ENCODE assay signal across 16 cellular contexts in genomic region chr3:187725653-187726370, GRCh38. TPM values are rescaled to one million over a fixed set of nuclear protein-coding genes. Genes with fewer than 3 reads are reported as not detected.
DNase-seq lines count a peak whose midpoint lies in the region; ATAC-seq and TF ChIP-seq lines count a peak whose summit lies in the region.
"Had no signal": no experiment of that assay in that cellular context is flagged by ENCODE, and none has a peak within 500 bp of the region (broad histone marks: within the 10 kb centered on the region; RNA-seq: fewer than 3 reads in every experiment).

No MANE protein-coding gene starts in this region.

- no peak for TF ChIP-seq CTCF in Calu3 (IDR thresholded peaks at IDR 0.05; ENCODE audit: unreplicated experiment)
- no peak for TF ChIP-seq CTCF in gastrocnemius medialis (IDR thresholded peaks at IDR 0.05 in 4 of 5, conservative IDR thresholded peaks at IDR 0.05 in 1 of 5)

- H3K4me3 ChIP-seq in esophagus (ENCODE audit: low read depth in 1 of 2, low read length in 2 of 2) (no peak overlapping the region), gastrocnemius medialis (no peak overlapping the region)
- H3K4me3 ChIP-seq: HAP-1, MG63 had no signal

- no peaks in the 10 kb centered on the region for H3K9me3 Mint-ChIP-seq in Calu3 (ENCODE audit: low read depth, unreplicated experiment)

- H3K4me1 Mint-ChIP-seq in Calu3 (ENCODE audit: low read depth, unreplicated experiment): no peaks in the 10 kb centered on the region

- in situ Hi-C loops in gastrocnemius medialis (cut with MboI; ENCODE audit: low sequenced_read_pairs in 4 of 4): loop anchor here (25.0 kb wide), 8 partner anchors 486 to 1061 kb away; no protein-coding TSS in a partner anchor

- peak overlapping the region; percentile 24 for H3K27ac Mint-ChIP-seq in Calu3 (ENCODE audit: unreplicated experiment)

- no peaks in the 10 kb centered on the region for H3K27me3 Mint-ChIP-seq in Calu3 (ENCODE audit: unreplicated experiment)

- intact Hi-C loops in Calu3 (cut with micrococcal nuclease; ENCODE audit: unreplicated experiment): no loop called here
- intact Hi-C loops in gastrocnemius medialis (cut with DNase I; ENCODE audit: low total_unique reads): no loop called here

- no peaks in the 10 kb centered on the region for H3K9me3 ChIP-seq in esophagus (ENCODE audit: control insufficient read depth in 2 of 2, insufficient read depth in 1 of 2, low read depth in 1 of 2, low read length in 1 of 2)
- H3K9me3 ChIP-seq in gastrocnemius medialis: no peaks in the 10 kb centered on the region
- H3K9me3 ChIP-seq: HAP-1, MG63 had no signal

- peaks cover 0 to 15% of the 10 kb centered on the region in 2 donors for H3K4me1 ChIP-seq in esophagus (ENCODE audit: control insufficient read depth in 2 of 2, insufficient read depth in 2 of 2, low read length in 1 of 2)
- peaks cover 5 to 31% of the 10 kb centered on the region in 2 donors for H3K4me1 ChIP-seq in gastrocnemius medialis
- H3K4me1 ChIP-seq: HAP-1 had no signal

- peaks cover 36 to 58% of the 10 kb centered on the region in 2 donors for H3K36me3 ChIP-seq in esophagus (ENCODE audit: control insufficient read depth in 2 of 2, insufficient read depth in 2 of 2, low read length in 1 of 2)
- H3K36me3 ChIP-seq in gastrocnemius medialis: peaks cover 23 to 97% of the 10 kb centered on the region in 2 donors

- ATAC-seq in gastrocnemius medialis: no peak
- no peak for ATAC-seq in GM21576 (IDR thresholded peaks at IDR 0.05; ENCODE audit: unreplicated experiment)
- no peak for ATAC-seq in GM18870 (IDR thresholded peaks at IDR 0.05; ENCODE audit: unreplicated experiment)
- ATAC-seq: PC-3 had no signal

- TF ChIP-seq POLR2A in gastrocnemius medialis (IDR thresholded peaks at IDR 0.05): no peak

- no peak overlapping the region for H3K4me3 Mint-ChIP-seq in Calu3 (ENCODE audit: low read depth, unreplicated experiment)

- CTCF ChIA-PET in Calu3 (lab: Charles Lee): no interaction called here

- H3K27me3 ChIP-seq in esophagus (ENCODE audit: control insufficient read depth in 1 of 2, insufficient read depth in 2 of 2, low read length in 2 of 2) (no peaks in the 10 kb centered on the region), gastrocnemius medialis (no peaks in the 10 kb centered on the region)
- H3K27me3 ChIP-seq: MG63 had no signal

- 51 to 67% methylated on average over 7 of the region's 7 CpGs for WGBS in esophagus, 2 donors

- no TSS peak for BruUV-seq in Calu3 (replicated peaks; lab: Mats Ljungman, UMichigan)

- H3K27ac ChIP-seq in esophagus (ENCODE audit: low read depth in 2 of 2, low read length in 1 of 2): peak overlapping the region; percentile 8 to 61
- peak overlapping the region; percentile 73 to 100 (median 96) for H3K27ac ChIP-seq in gastrocnemius medialis

- peak; percentile 54 for DNase-seq in AG08395 (ENCODE audit: low spot score)
- no peak for DNase-seq in Calu3
- DNase-seq in gastrocnemius medialis: no peak
- no peak for DNase-seq in putamen (ENCODE audit: low spot score)
- DNase-seq: C1 segment of cervical spinal cord; DMS153; MG63; NCI-H1105; NCI-H1694 treated with DMSO at 0.1 percent for 48 hours; NCI-H524; NK-92 treated with Interleukin-12 subunit alpha and Interleukin-12 subunit beta, amount 100 ng/mL, for 24 hours; PC-3 had no signal

- H3K36me3 Mint-ChIP-seq in Calu3 (ENCODE audit: insufficient read depth, unreplicated experiment): peaks cover 24% of the 10 kb centered on the region

RNA-seq across cellular contexts. Expression of gene BCL6, which starts 19.5 kb away (rescaled TPM):
- total RNA-seq in Calu3 (2022) (28.3 and 35.1 TPM in 2 replicates), gastrocnemius medialis (100 to 1,000 TPM; 223 to 363 (median 292) TPM)
- 10 to 100 TPM; 24.4 to 28.7 TPM for polyA plus RNA-seq in esophagus

RNA-seq across cellular contexts. Expression of gene RTP2, which starts 23.5 kb away (rescaled TPM):
- not detected in 2 replicates for total RNA-seq in Calu3 (2022)
- polyA plus RNA-seq in esophagus: not detected
- 1 to 10 TPM in 3 of 4 donors, not detected in 1; 1.9 to 3.1 (median 2.3) TPM for total RNA-seq in gastrocnemius medialis
- total RNA-seq: PC-3 had no signal

RNA-seq across cellular contexts. Expression of gene SST, which starts 55.6 kb away (rescaled TPM):
- total RNA-seq in Calu3 (2022) (not detected in 2 replicates), gastrocnemius medialis (not detected)
- polyA plus RNA-seq in esophagus: under 1 TPM; 0.24 to 0.47 TPM
- total RNA-seq: PC-3 had no signal
